Comparison of ENCODE assay signal across 17 cellular contexts in genomic region chr19:39919976-39920375, GRCh38. TPM values are rescaled to one million over a fixed set of nuclear protein-coding genes. Genes with fewer than 3 reads are reported as not detected.
"Had no signal": no experiment of that assay in that cellular context is flagged by ENCODE, and none has a peak within 500 bp of the region (broad histone marks: within the 10 kb centered on the region; RNA-seq: fewer than 3 reads in every experiment).

No MANE protein-coding gene starts in this region.

- ATAC-seq: foreskin keratinocyte; naive thymus-derived CD4-positive, alpha-beta T cell; stimulated activated naive CD8-positive, alpha-beta T cell treated with anti-CD3 and anti-CD28 coated beads, Interleukin-15, Interleukin-2, amounts not matched to agents 100 U/mL and 50 U/mL, for 24 hours had no signal

- H3K4me3 ChIP-seq: cardiac muscle cell, neural progenitor cell had no signal

- H3K4me3 Mint-ChIP-seq: activated CD4-positive, alpha-beta memory T cell treated with anti-CD3 and anti-CD28 coated beads for 36 hours; activated naive CD4-positive, alpha-beta T cell treated with anti-CD3 and anti-CD28 coated beads for 36 hours; activated naive CD8-positive, alpha-beta T cell treated with anti-CD3 and anti-CD28 coated beads, Interleukin-2, amount 10 ng/mL, durations not matched to agents 7 days and 5 days; naive thymus-derived CD4-positive, alpha-beta T cell; neural progenitor cell had no signal

- H3K27ac ChIP-seq: cardiac muscle cell, foreskin keratinocyte, neural progenitor cell had no signal

- H3K4me2 ChIP-seq: neural progenitor cell had no signal

- H3K36me3 ChIP-seq: cardiac muscle cell, neural progenitor cell had no signal

- H3K9ac ChIP-seq: neural progenitor cell had no signal

- H3K9me3 Mint-ChIP-seq: activated CD4-positive, alpha-beta memory T cell treated with anti-CD3 and anti-CD28 coated beads for 36 hours; activated naive CD4-positive, alpha-beta T cell treated with anti-CD3 and anti-CD28 coated beads for 36 hours; naive thymus-derived CD4-positive, alpha-beta T cell; neural progenitor cell had no signal

- H3K4me1 ChIP-seq: foreskin keratinocyte, neural progenitor cell had no signal

- H3K4me1 Mint-ChIP-seq: neural progenitor cell had no signal

- H3K27ac Mint-ChIP-seq: activated CD4-positive, alpha-beta memory T cell treated with anti-CD3 and anti-CD28 coated beads for 36 hours; activated naive CD4-positive, alpha-beta T cell treated with anti-CD3 and anti-CD28 coated beads for 36 hours; neural progenitor cell; progenitor cell of endocrine pancreas had no signal

- H3K27me3 ChIP-seq: cardiac muscle cell, neural progenitor cell had no signal

- H3K36me3 Mint-ChIP-seq: neural progenitor cell had no signal

- DNase-seq: activated CD4-positive, alpha-beta memory T cell treated with anti-CD3 and anti-CD28 coated beads for 36 hours; activated CD4-positive, alpha-beta T cell treated with anti-CD3 and anti-CD28 coated beads for 48 hours; activated effector memory CD4-positive, alpha-beta T cell treated with Interleukin-2 at 50 U/mL for 16 hours; activated naive CD4-positive, alpha-beta T cell treated with anti-CD3 and anti-CD28 coated beads for 36 hours; activated naive CD8-positive, alpha-beta T cell treated with anti-CD3 and anti-CD28 coated beads, Interleukin-2, amount 10 ng/mL, durations not matched to agents 7 days and 5 days; amniotic stem cell; dermis blood vessel endothelial cell; effector CD8-positive, alpha-beta T cell; erythroblast; mesenchymal stem cell; naive thymus-derived CD4-positive, alpha-beta T cell; stimulated activated CD4-positive, alpha-beta T cell treated with anti-CD3 and anti-CD28 coated beads, Interleukin-4, amount 100 ng/mL, for 24 hours; stimulated activated naive CD8-positive, alpha-beta T cell treated with anti-CD3 and anti-CD28 coated beads, Interleukin-15, Interleukin-2, amounts not matched to agents 100 U/mL and 50 U/mL, for 24 hours had no signal

RNA-seq across cellular contexts. Expression of gene FCGBP, which starts 14.5 kb away (rescaled TPM):
- polyA plus RNA-seq: cardiac muscle cell had no signal
